In genomic region chr1:39269349-39269748, GRCh38 we compare ENCODE assay signal across 9 cellular contexts.
DNase-seq lines count a peak whose midpoint lies in the region; ATAC-seq and TF ChIP-seq lines count a peak whose summit lies in the region.
"Had no signal": no experiment of that assay in that cellular context is flagged by ENCODE, and none has a peak within 500 bp of the region (broad histone marks: within the 10 kb centered on the region; RNA-seq: fewer than 3 reads in every experiment).

No MANE protein-coding gene starts in this region.

- H3K27me3 Mint-ChIP-seq in T-helper 17 cell, result no peaks in the 10 kb centered on the region

- ATAC-seq in T-helper 17 cell, result no peak
- no peak for ATAC-seq in omental fat pad (ENCODE audit: low FRiP score)
- ATAC-seq in GM21447 (IDR thresholded peaks at IDR 0.05; ENCODE audit: unreplicated experiment), result no peak

- DNase-seq in NCI-H2107 treated with DMSO at 0.1 percent for 48 hours (lab: John Stamatoyannopoulos, UW; ENCODE audit: unreplicated experiment) (peak; percentile 99), NCI-H2107 (lab: John Stamatoyannopoulos, UW) (no peak), T-helper 17 cell (no peak), hepatocyte (ENCODE audit: low spot score) (no peak), substantia nigra (lab: John Stamatoyannopoulos, UW) (peak in 4 of 49 donors; percentile 22 to 50 (median 38)), omental fat pad (ENCODE audit: low spot score) (no peak), NCI-H2081 treated with DMSO at 0.1 percent for 48 hours (lab: John Stamatoyannopoulos, UW) (no peak)
- DNase-seq: ACHN had no signal

- H3K4me3 ChIP-seq in hepatocyte, result no peak overlapping the region

- peak overlapping the region; percentile 94 for H3K27ac Mint-ChIP-seq in T-helper 17 cell

- peaks cover 72% of the 10 kb centered on the region for H3K79me2 ChIP-seq in hepatocyte

- H2AFZ ChIP-seq in hepatocyte, result no peak overlapping the region

- peak overlapping the region; percentile 72 for H3K4me2 ChIP-seq in hepatocyte

- H4K20me1 ChIP-seq in hepatocyte (ENCODE audit: insufficient read depth, poor library complexity, severe bottlenecking), result peaks cover 2% of the 10 kb centered on the region

- no peak overlapping the region for H3K4me3 Mint-ChIP-seq in T-helper 17 cell

- H3K9me3 ChIP-seq in T-helper 17 cell (ENCODE audit: control insufficient read depth, low read length, poor library complexity, severe bottlenecking) (no peaks in the 10 kb centered on the region), hepatocyte (ENCODE audit: low read depth) (no peaks in the 10 kb centered on the region)

- H3K9me2 ChIP-seq in hepatocyte (replicated peaks; ENCODE audit: insufficient read depth), result no peaks in the 10 kb centered on the region

- H3K36me3 ChIP-seq in hepatocyte (replicated peaks; ENCODE audit: insufficient read depth, low read depth), result no peaks in the 10 kb centered on the region

- TF ChIP-seq CTCF in hepatocyte (IDR thresholded peaks at IDR 0.05; ENCODE audit: poor library complexity) (no peak), omental fat pad (IDR thresholded peaks at IDR 0.05) (no peak)

- WGBS in hepatocyte (ENCODE audit: low lambda C conversion rate, missing lambda C conversion rate), result 89% methylated on average over 2 of the region's 2 CpGs

- H3K27me3 ChIP-seq in hepatocyte, result no peaks in the 10 kb centered on the region

- peaks cover 29% of the 10 kb centered on the region for H3K4me1 ChIP-seq in hepatocyte (ENCODE audit: insufficient read depth)

- peaks cover 9% of the 10 kb centered on the region for H3K36me3 Mint-ChIP-seq in T-helper 17 cell (ENCODE audit: low read depth)

- peaks cover 58% of the 10 kb centered on the region for H3K4me1 Mint-ChIP-seq in T-helper 17 cell

- H3K27ac ChIP-seq in hepatocyte, result peak overlapping the region; percentile 70
- peak overlapping the region; percentile 40 for H3K27ac ChIP-seq in substantia nigra (ENCODE audit: low read depth, low read length, poor library complexity, severe bottlenecking)
